17 cellular contexts compared by ENCODE assay signal in genomic region chr10:76764177-76764576, GRCh38.
A peak's percentile ranks its signal among the peaks of the same experiment; 100 is the strongest.
DNase-seq lines count a peak whose midpoint lies in the region; ATAC-seq and TF ChIP-seq lines count a peak whose summit lies in the region.
"Had no signal": no experiment of that assay in that cellular context is flagged by ENCODE, and none has a peak within 500 bp of the region (broad histone marks: within the 10 kb centered on the region; RNA-seq: fewer than 3 reads in every experiment).

No MANE protein-coding gene starts in this region.

- peak; percentile 20 for DNase-seq in NCI-H2171 treated with DMSO at 0.1 percent for 48 hours (lab: John Stamatoyannopoulos, UW)
- DNase-seq in NCI-H2171 (lab: John Stamatoyannopoulos, UW), result no peak
- DNase-seq in AG08395 (ENCODE audit: low spot score), result no peak
- DNase-seq in putamen (ENCODE audit: low spot score), result no peak
- DNase-seq: AML-193; Caco-2; Calu3; CD4-positive, alpha-beta T cell; CD8-positive, alpha-beta T cell; DMS79 treated with DMSO at 0.1 percent for 48 hours; GF-D8 had no signal

- no peak overlapping the region for H3K9ac ChIP-seq in skeletal muscle tissue (ENCODE audit: low read depth in 1 of 3, low read length in 3 of 3)
- H3K9ac ChIP-seq: BLaER1 treated with 17β-estradiol and CSF1 and Interleukin-3, amounts not matched to agents 10 nM and 100 nM had no signal

- no peak overlapping the region for H3K4me3 ChIP-seq in skeletal muscle tissue (ENCODE audit: low read length in 3 of 3)
- H3K4me3 ChIP-seq: A549; BLaER1 treated with 17β-estradiol and CSF1 and Interleukin-3, amounts not matched to agents 10 nM and 100 nM had no signal

- H3K36me3 ChIP-seq in skeletal muscle tissue (ENCODE audit: control insufficient read depth in 3 of 3, insufficient read depth in 3 of 3, low read length in 3 of 3), result no peaks in the 10 kb centered on the region
- H3K36me3 ChIP-seq: BLaER1 treated with 17β-estradiol and CSF1 and Interleukin-3, amounts not matched to agents 10 nM and 100 nM had no signal

- no peak for ATAC-seq in SK-N-SH treated with all-trans-retinoic acid at 6 μM for 48 hours
- ATAC-seq: A549; CD8-positive, alpha-beta T cell had no signal

- no peaks in the 10 kb centered on the region for H3K27me3 ChIP-seq in skeletal muscle tissue (ENCODE audit: control insufficient read depth in 3 of 3, insufficient read depth in 3 of 3, low read length in 3 of 3)
- H3K27me3 ChIP-seq: BLaER1 treated with 17β-estradiol and CSF1 and Interleukin-3, amounts not matched to agents 10 nM and 100 nM had no signal

- H3K27ac ChIP-seq in skeletal muscle tissue (ENCODE audit: low read depth, low read length), result peak overlapping the region; percentile 69
- H3K27ac ChIP-seq: 22Rv1; A549; BLaER1 treated with 17β-estradiol and CSF1 and Interleukin-3, amounts not matched to agents 10 nM and 100 nM; C4-2B had no signal

- H3K4me1 ChIP-seq in skeletal muscle tissue (ENCODE audit: control insufficient read depth in 3 of 3, insufficient read depth in 3 of 3, low read length in 3 of 3), result peaks cover 0 to 8% (median under 1%) of the 10 kb centered on the region in 3 donors
- H3K4me1 ChIP-seq: A549; BLaER1 treated with 17β-estradiol and CSF1 and Interleukin-3, amounts not matched to agents 10 nM and 100 nM; Caco-2 had no signal

- no peaks in the 10 kb centered on the region for H3K9me3 ChIP-seq in skeletal muscle tissue (ENCODE audit: control insufficient read depth in 3 of 3, low read length in 3 of 3)
- H3K9me3 ChIP-seq: A549; BLaER1 treated with 17β-estradiol and CSF1 and Interleukin-3, amounts not matched to agents 10 nM and 100 nM; Caco-2 had no signal

TF ChIP-seq in SK-N-SH treated with all-trans-retinoic acid at 6 μM for 48 hours, 23 proteins besides CTCF, POLR2A, EP300 and RAD21:
- no peak for TF ChIP-seq RARB (CRISPR knock-in tag; IDR thresholded peaks at IDR 0.05)
- TF ChIP-seq ZFP30 (CRISPR knock-in tag; IDR thresholded peaks at IDR 0.05), result no peak
- 0 out of 2 replicates have a peak, but pooled peaks have one; percentile 31 for TF ChIP-seq TCF4 (CRISPR knock-in tag; IDR thresholded peaks at IDR 0.05; ENCODE audit: borderline replicate concordance)
